ENCODE assay signal across 26 cellular contexts in genomic region chr13:75693227-75693626, GRCh38. TPM values are rescaled to one million over a fixed set of nuclear protein-coding genes. Genes with fewer than 3 reads are reported as not detected.
DNase-seq lines count a peak whose midpoint lies in the region; ATAC-seq and TF ChIP-seq lines count a peak whose summit lies in the region.
"Had no signal": no experiment of that assay in that cellular context is flagged by ENCODE, and none has a peak within 500 bp of the region (broad histone marks: within the 10 kb centered on the region; RNA-seq: fewer than 3 reads in every experiment).

No MANE protein-coding gene starts in this region.

- no peak overlapping the region for H2AK9ac ChIP-seq in IMR-90 (replicated peaks; ENCODE audit: low read depth, low read length, poor library complexity)

- no peaks in the 10 kb centered on the region for H3K9me3 Mint-ChIP-seq in stimulated activated effector memory CD8-positive, alpha-beta T cell treated with anti-CD3 and anti-CD28 coated beads, Interleukin-12 subunit alpha, Interleukin-12 subunit beta, amount 100 ng/mL, for 72 hours
- H3K9me3 Mint-ChIP-seq: CD8-positive, alpha-beta T cell had no signal

- H3K9me3 ChIP-seq in IMR-90 (ENCODE audit: control insufficient read depth, insufficient read depth, low read length) (no peaks in the 10 kb centered on the region), PC-3 (ENCODE audit: low read length) (no peaks in the 10 kb centered on the region), trophoblast cell (ENCODE audit: insufficient read depth, low read depth, low read length) (no peaks in the 10 kb centered on the region)
- H3K9me3 ChIP-seq: Caco-2, HAP-1, MG63, SJSA1 had no signal

- no peaks in the 10 kb centered on the region for H3K4me1 Mint-ChIP-seq in stimulated activated effector memory CD8-positive, alpha-beta T cell treated with anti-CD3 and anti-CD28 coated beads, Interleukin-12 subunit alpha, Interleukin-12 subunit beta, amount 100 ng/mL, for 72 hours
- H3K4me1 Mint-ChIP-seq: B cell had no signal

- DNase-seq in DMS 273 treated with DMSO at 0.1 percent for 48 hours (lab: John Stamatoyannopoulos, UW) (peak; percentile 54), IMR-90 (no peak), PC-3 (no peak), trophoblast cell (no peak), omental fat pad (ENCODE audit: low spot score) (no peak), SIG-M5 (lab: John Stamatoyannopoulos, UW) (no peak)
- DNase-seq in stimulated activated effector memory CD8-positive, alpha-beta T cell treated with anti-CD3 and anti-CD28 coated beads, Interleukin-12 subunit alpha, Interleukin-12 subunit beta, amount 100 ng/mL, for 72 hours (ENCODE audit: low spot score in 2 of 2) = no peak
- DNase-seq: Caco-2; CD8-positive, alpha-beta T cell; DMS79 treated with DMSO at 0.1 percent for 48 hours; GF-D8; GOT3; KG1; MG63; NCI-H1436; NCI-H1930; NCI-H2227 treated with DMSO at 0.1 percent for 48 hours; NCI-H774; NK-92 treated with Interleukin-12 subunit alpha and Interleukin-12 subunit beta, amount 100 ng/mL, for 24 hours; PC-9; T-helper 1 cell had no signal

- H3F3A ChIP-seq in PC-3 (ENCODE audit: low read length, unreplicated experiment) = peaks cover 6% of the 10 kb centered on the region

- peak overlapping the region in 1 of 2 experiments; percentile 4; a peak in 1 of 4 replicates for H4K8ac ChIP-seq in IMR-90 (ENCODE audit: low read depth in 2 of 2, low read length in 2 of 2)
- no peak overlapping the region for H4K8ac ChIP-seq in trophoblast cell (ENCODE audit: low read depth, low read length)

- H3K36me3 ChIP-seq in IMR-90 (ENCODE audit: control insufficient read depth, insufficient read depth, low read length) (peaks cover 5% of the 10 kb centered on the region; the same call in 1 of the 2 replicates), PC-3 (ENCODE audit: low read depth, low read length) (no peaks in the 10 kb centered on the region; the same call in 1 of the 2 replicates), trophoblast cell (ENCODE audit: control insufficient read depth in 1 of 2, insufficient read depth in 2 of 2, low read length in 2 of 2) (peaks cover 0 to 2% of the 10 kb centered on the region in 2 experiments)
- H3K36me3 ChIP-seq: HAP-1 had no signal

- no peak for TF ChIP-seq RAD21 in IMR-90 (IDR thresholded peaks at IDR 0.05; ENCODE audit: low read length)

- H3K9me2 ChIP-seq in PC-3 (replicated peaks; ENCODE audit: low read length) = no peaks in the 10 kb centered on the region

- no TSS peak for BruUV-seq in IMR-90 (replicated peaks; lab: Mats Ljungman, UMichigan)
- no TSS peak for BruUV-seq in PC-3 (replicated peaks; lab: Mats Ljungman, UMichigan)

- intact Hi-C loops in IMR-90 (cut with micrococcal nuclease) = loop anchor here (10.0 kb wide), 1 partner anchor 142 kb away; no protein-coding TSS in a partner anchor
- intact Hi-C loops in PC-3 (cut with micrococcal nuclease) = loop anchor here (10.0 kb wide), 1 partner anchor 322 kb away; no protein-coding TSS in a partner anchor

- H3K27me3 ChIP-seq in IMR-90 (ENCODE audit: control insufficient read depth, insufficient read depth, low read length) (no peaks in the 10 kb centered on the region), PC-3 (ENCODE audit: low read length) (no peaks in the 10 kb centered on the region), trophoblast cell (ENCODE audit: insufficient read depth, low read length) (no peaks in the 10 kb centered on the region)
- H3K27me3 ChIP-seq: MG63, SJSA1 had no signal

- H4K12ac ChIP-seq in trophoblast cell (ENCODE audit: low read depth, low read length) = no peak overlapping the region

- WGBS in IMR-90 (ENCODE audit: extremely low coverage in 2 of 2, insufficient read length in 1 of 2), 2 experiments = no CpG with 5 or more reads among the region's 2 CpGs
- no CpG with 5 or more reads among the region's 2 CpGs for WGBS in trophoblast cell (ENCODE audit: extremely low coverage, insufficient coverage, insufficient read length)

- H3K4me1 ChIP-seq in IMR-90 (ENCODE audit: control insufficient read depth, insufficient read depth, low read length) (peaks cover 23% of the 10 kb centered on the region), PC-3 (ENCODE audit: insufficient read depth, low read length) (peaks cover 33% of the 10 kb centered on the region), trophoblast cell (ENCODE audit: control insufficient read depth in 1 of 2, insufficient read depth in 2 of 2, low read length in 2 of 2) (no peaks in the 10 kb centered on the region)
- H3K4me1 ChIP-seq: HAP-1 had no signal

- H3K14ac ChIP-seq in IMR-90 (replicated peaks; ENCODE audit: low read depth, low read length) (no peak overlapping the region), trophoblast cell (ENCODE audit: low read length) (no peak overlapping the region)

- peak overlapping the region; percentile 1 for H3K27ac Mint-ChIP-seq in stimulated activated effector memory CD8-positive, alpha-beta T cell treated with anti-CD3 and anti-CD28 coated beads, Interleukin-12 subunit alpha, Interleukin-12 subunit beta, amount 100 ng/mL, for 72 hours
- H3K27ac Mint-ChIP-seq: B cell; CD8-positive, alpha-beta T cell had no signal

- TF ChIP-seq CTCF in IMR-90 (conservative IDR thresholded peaks at IDR 0.05; ENCODE audit: low read depth, low read length) (no peak), PC-3 (conservative IDR thresholded peaks at IDR 0.05; ENCODE audit: low read depth, low read length) (no peak), omental fat pad (IDR thresholded peaks at IDR 0.05) (no peak)

- H2BK120ac ChIP-seq in IMR-90 (ENCODE audit: low read depth, low read length) (peak overlapping the region; percentile 8; the same call in 1 of the 2 replicates), trophoblast cell (ENCODE audit: insufficient read depth, low read length, poor library complexity) (no peak overlapping the region)

- H4K5ac ChIP-seq in IMR-90 (ENCODE audit: low read depth, low read length) = no peak overlapping the region

- H4K20me1 ChIP-seq in IMR-90 (ENCODE audit: insufficient read depth, low read length) (peaks cover 84% of the 10 kb centered on the region; the same call in 1 of the 2 replicates), PC-3 (ENCODE audit: low read length) (no peaks in the 10 kb centered on the region)

- CTCF ChIA-PET in IMR-90 (lab: Yijun Ruan, JAX) (no interaction called here), PC-3 (lab: Charles Lee) (no interaction called here)

- H3K79me2 ChIP-seq in PC-3 (ENCODE audit: low read length) = peaks cover 63% of the 10 kb centered on the region
- H3K79me2 ChIP-seq in trophoblast cell (ENCODE audit: control insufficient read depth, insufficient read depth, low read length, poor library complexity) = no peaks in the 10 kb centered on the region

- peaks cover 34% of the 10 kb centered on the region for H3K9me1 ChIP-seq in IMR-90 (ENCODE audit: insufficient read depth, low read length)

- POLR2A ChIA-PET in IMR-90 (lab: Charles Lee; ENCODE audit: unreplicated experiment) (interaction anchor here (0.6 kb wide), 1 partner anchor 49 kb away, joined by 4 read pairs; no protein-coding TSS in a partner anchor), PC-3 (lab: Charles Lee; ENCODE audit: unreplicated experiment) (interaction anchor here (0.6 kb wide), 1 partner anchor 70 kb away, joined by 6 read pairs; no protein-coding TSS in a partner anchor)

- no peak overlapping the region for H2AFZ ChIP-seq in IMR-90 (replicated peaks; ENCODE audit: low read length, poor library complexity)
- H2AFZ ChIP-seq in PC-3 (ENCODE audit: low read length) = no peak overlapping the region
- H2AFZ ChIP-seq in trophoblast cell (ENCODE audit: insufficient read depth, low read length, poor library complexity) = no peak overlapping the region
- H2AFZ ChIP-seq: PC-9 had no signal

- in situ Hi-C loops in IMR-90 (cut with MboI; ENCODE audit: low sequenced_read_pairs) = loop anchor here (10.0 to 25.0 kb wide), 5 partner anchors 319 to 1294 kb away; partner anchors contain the start of gene CLN5

- H3K4me3 ChIP-seq in IMR-90 (ENCODE audit: insufficient read depth, low read depth, low read length) (no peak overlapping the region), PC-3 (ENCODE audit: low read length) (no peak overlapping the region), trophoblast cell (ENCODE audit: low read depth, low read length) (no peak overlapping the region)
- H3K4me3 ChIP-seq: HAP-1, MG63, PC-9, SJSA1 had no signal

- ATAC-seq in IMR-90 (ENCODE audit: low read depth) (no peak), PC-3 (no peak), omental fat pad (ENCODE audit: low FRiP score) (no peak)
- no peak for ATAC-seq in stimulated activated effector memory CD8-positive, alpha-beta T cell treated with anti-CD3 and anti-CD28 coated beads, Interleukin-12 subunit alpha, Interleukin-12 subunit beta, amount 100 ng/mL, for 72 hours
- ATAC-seq: CD8-positive, alpha-beta T cell; Right ventricle myocardium inferior had no signal

- dilution Hi-C loops in IMR-90 (cut with HindIII; ENCODE audit: low sequenced_read_pairs, unreplicated experiment) = no loop called here

- H2AK5ac ChIP-seq in IMR-90 (ENCODE audit: low read depth, low read length) (no peak overlapping the region), trophoblast cell (ENCODE audit: low read length) (no peak overlapping the region)

- H3K23ac ChIP-seq in IMR-90 (ENCODE audit: low read depth, low read length) (peak overlapping the region; percentile 8; the same call in 1 of the 2 replicates), trophoblast cell (ENCODE audit: low read length) (no peak overlapping the region)

- H3K18ac ChIP-seq in IMR-90 (ENCODE audit: low read depth, low read length) = no peak overlapping the region
- no peak overlapping the region for H3K18ac ChIP-seq in trophoblast cell (ENCODE audit: low read length)

- H2BK20ac ChIP-seq in IMR-90 (ENCODE audit: low read depth, low read length) = no peak overlapping the region

- H3K27ac ChIP-seq in IMR-90 (ENCODE audit: insufficient read depth, low read length) (peak overlapping the region; percentile 51; the same call in 1 of the 2 replicates), PC-3 (ENCODE audit: low read length) (peak overlapping the region; percentile 100), trophoblast cell (ENCODE audit: low read depth, low read length) (no peak overlapping the region)
- H3K27ac ChIP-seq: C4-2B, SJSA1 had no signal

- H3K4me2 ChIP-seq in IMR-90 (ENCODE audit: low read depth, low read length) = no peak overlapping the region
- H3K4me2 ChIP-seq in PC-3 (ENCODE audit: low read length) = no peak overlapping the region
- no peak overlapping the region for H3K4me2 ChIP-seq in trophoblast cell (ENCODE audit: low read length)
- H3K4me2 ChIP-seq: PC-9 had no signal

- no peak overlapping the region for H2BK12ac ChIP-seq in trophoblast cell (ENCODE audit: low read length)

- H3K36me3 Mint-ChIP-seq in stimulated activated effector memory CD8-positive, alpha-beta T cell treated with anti-CD3 and anti-CD28 coated beads, Interleukin-12 subunit alpha, Interleukin-12 subunit beta, amount 100 ng/mL, for 72 hours = no peaks in the 10 kb centered on the region
- H3K36me3 Mint-ChIP-seq: CD8-positive, alpha-beta T cell had no signal

- H3K9ac ChIP-seq in IMR-90 (ENCODE audit: low read depth, low read length) (no peak overlapping the region), PC-3 (ENCODE audit: low read length) (peak overlapping the region; percentile 11; the same call in 1 of the 2 replicates), trophoblast cell (ENCODE audit: low read length) (no peak overlapping the region)

- H3K56ac ChIP-seq in IMR-90 (ENCODE audit: extremely low read depth, insufficient read depth, low read length) = no peak overlapping the region

- H3K79me1 ChIP-seq in IMR-90 (ENCODE audit: low read depth in 1 of 2, low read length in 2 of 2) (peaks cover 7 to 61% of the 10 kb centered on the region in 2 experiments), trophoblast cell (ENCODE audit: low read length) (no peaks in the 10 kb centered on the region)

- no peak overlapping the region for H2BK15ac ChIP-seq in IMR-90 (ENCODE audit: low read depth, low read length)

- H3K4ac ChIP-seq in IMR-90 (ENCODE audit: low read depth, low read length) = no peak overlapping the region; the same call in 1 of the 2 replicates
- no peak overlapping the region for H3K4ac ChIP-seq in trophoblast cell (ENCODE audit: low read depth, low read length)

- TF ChIP-seq POLR2A in IMR-90 (IDR thresholded peaks at IDR 0.05; ENCODE audit: low read depth, low read length) = no peak

- H4K91ac ChIP-seq in IMR-90 (ENCODE audit: insufficient read depth, low read depth, low read length) = peak overlapping the region; percentile 40; the same call in 1 of the 2 replicates
- no peak overlapping the region for H4K91ac ChIP-seq in trophoblast cell (ENCODE audit: low read depth, low read length)

- H3K4me3 Mint-ChIP-seq in stimulated activated effector memory CD8-positive, alpha-beta T cell treated with anti-CD3 and anti-CD28 coated beads, Interleukin-12 subunit alpha, Interleukin-12 subunit beta, amount 100 ng/mL, for 72 hours = no peak overlapping the region
- H3K4me3 Mint-ChIP-seq: B cell; CD8-positive, alpha-beta T cell had no signal

- H2BK5ac ChIP-seq in IMR-90 (ENCODE audit: low read depth, low read length, poor library complexity, severe bottlenecking) = peak overlapping the region; percentile 31
- no peak overlapping the region for H2BK5ac ChIP-seq in trophoblast cell (ENCODE audit: low read depth, low read length, poor library complexity)

RNA-seq across cellular contexts. Expression of gene LMO7, which starts 57.1 kb away (rescaled TPM):
- total RNA-seq in IMR-90 (2012; rRNA removed) (367 and 485 TPM in 2 replicates), PC-3 (2014; rRNA removed) (83.6 and 107 TPM in 2 replicates), omental fat pad (10 to 100 TPM in 3 of 4 donors, 1 to 10 TPM in 1; 7.7 to 22.0 (median 12.4) TPM)
- 222 and 266 TPM in 2 replicates for polyA plus RNA-seq in IMR-90 (2012; rRNA removed)
- polyA plus RNA-seq in IMR-90 (2012; cell fraction: cytosol; rRNA removed) = 78.3 and 114 TPM in 2 replicates
- 533 and 693 TPM in 2 replicates for polyA plus RNA-seq in IMR-90 (2012; cell fraction: nucleus; rRNA removed; ENCODE audit: low replicate concordance)
- 34.4 and 34.9 TPM in 2 replicates for polyA plus RNA-seq in trophoblast cell (2013)
